ENCODE assay signal across 9 cellular contexts in genomic region chr20:56467969-56468316, GRCh38. TPM values are rescaled to one million over a fixed set of nuclear protein-coding genes. Genes with fewer than 3 reads are reported as not detected.
DNase-seq lines count a peak whose midpoint lies in the region; ATAC-seq and TF ChIP-seq lines count a peak whose summit lies in the region.
"Had no signal": no experiment of that assay in that cellular context is flagged by ENCODE, and none has a peak within 500 bp of the region (broad histone marks: within the 10 kb centered on the region; RNA-seq: fewer than 3 reads in every experiment).

No MANE protein-coding gene starts in this region.

- H3K4me3 Mint-ChIP-seq in activated CD4-positive, alpha-beta T cell treated with anti-CD3 and anti-CD28 coated beads, Interleukin-2, amount 10 ng/mL, durations not matched to agents 7 days and 5 days, result peak overlapping the region; percentile 94
- H3K4me3 Mint-ChIP-seq in activated T-helper 17 cell treated with anti-CD3 and anti-CD28 coated beads, Interleukin-2, amount 50 U/mL, for 72 hours, result peak overlapping the region; percentile 96

- H3K9me3 Mint-ChIP-seq in activated CD4-positive, alpha-beta T cell treated with anti-CD3 and anti-CD28 coated beads, Interleukin-2, amount 10 ng/mL, durations not matched to agents 7 days and 5 days, result no peaks in the 10 kb centered on the region
- H3K9me3 Mint-ChIP-seq in activated T-helper 17 cell treated with anti-CD3 and anti-CD28 coated beads, Interleukin-2, amount 50 U/mL, for 72 hours, result no peaks in the 10 kb centered on the region

- POLR2A ChIA-PET in activated CD4-positive, alpha-beta T cell treated with anti-CD3 and anti-CD28 coated beads, Interleukin-2, amount 10 ng/mL, durations not matched to agents 7 days and 5 days (lab: Charles Lee), result interaction anchor here (0.6 kb wide), 2 partner anchors 76 to 1768 kb away, joined by 3 read pairs; partner anchors contain the start of genes AURKA and CSTF1

- CTCF ChIA-PET in activated CD4-positive, alpha-beta T cell treated with anti-CD3 and anti-CD28 coated beads, Interleukin-2, amount 10 ng/mL, durations not matched to agents 7 days and 5 days (lab: Charles Lee), result no interaction called here

- H3K36me3 ChIP-seq in kidney epithelial cell (ENCODE audit: control insufficient read depth, insufficient read depth, low read length), result no peaks in the 10 kb centered on the region
- no peaks in the 10 kb centered on the region for H3K36me3 ChIP-seq in thymus (ENCODE audit: control insufficient read depth, insufficient read depth)

- H3K27me3 ChIP-seq in kidney epithelial cell (ENCODE audit: control insufficient read depth, insufficient read depth, low read length) (no peaks in the 10 kb centered on the region), thymus (ENCODE audit: control insufficient read depth, insufficient read depth) (no peaks in the 10 kb centered on the region)

- DNase-seq in activated CD4-positive, alpha-beta T cell treated with anti-CD3 and anti-CD28 coated beads, Interleukin-2, amount 10 ng/mL, durations not matched to agents 7 days and 5 days, result no peak
- DNase-seq in activated CD4-positive, alpha-beta T cell treated with anti-CD3 and anti-CD28 coated beads for 4 hours, result no peak
- DNase-seq in kidney epithelial cell (ENCODE audit: low read depth) (no peak), C1 segment of cervical spinal cord (lab: John Stamatoyannopoulos, UW) (no peak), UCSD-AML1 (lab: John Stamatoyannopoulos, UW; ENCODE audit: unreplicated experiment) (no peak), SHP77 treated with DMSO at 0.1 percent for 48 hours (lab: John Stamatoyannopoulos, UW) (no peak)

- peaks cover 52% of the 10 kb centered on the region for H3K4me1 Mint-ChIP-seq in activated CD4-positive, alpha-beta T cell treated with anti-CD3 and anti-CD28 coated beads, Interleukin-2, amount 10 ng/mL, durations not matched to agents 7 days and 5 days
- H3K4me1 Mint-ChIP-seq in activated T-helper 17 cell treated with anti-CD3 and anti-CD28 coated beads, Interleukin-2, amount 50 U/mL, for 72 hours, result peaks cover 15% of the 10 kb centered on the region

- H3K4me3 ChIP-seq in kidney epithelial cell (ENCODE audit: low read depth, low read length), result peak overlapping the region; percentile 97
- peak overlapping the region; percentile 72 for H3K4me3 ChIP-seq in thymus (ENCODE audit: low read length)

- WGBS in thymus, result 13% methylated on average over 7 of the region's 7 CpGs

- H3K27ac Mint-ChIP-seq in activated CD4-positive, alpha-beta T cell treated with anti-CD3 and anti-CD28 coated beads, Interleukin-2, amount 10 ng/mL, durations not matched to agents 7 days and 5 days, result peak overlapping the region; percentile 97
- H3K27ac Mint-ChIP-seq in activated T-helper 17 cell treated with anti-CD3 and anti-CD28 coated beads, Interleukin-2, amount 50 U/mL, for 72 hours, result peak overlapping the region; percentile 99

- H3K27me3 Mint-ChIP-seq in activated CD4-positive, alpha-beta T cell treated with anti-CD3 and anti-CD28 coated beads, Interleukin-2, amount 10 ng/mL, durations not matched to agents 7 days and 5 days, result no peaks in the 10 kb centered on the region
- H3K27me3 Mint-ChIP-seq in activated T-helper 17 cell treated with anti-CD3 and anti-CD28 coated beads, Interleukin-2, amount 50 U/mL, for 72 hours, result no peaks in the 10 kb centered on the region

- peaks cover 11% of the 10 kb centered on the region for H3K4me1 ChIP-seq in thymus (ENCODE audit: control insufficient read depth, insufficient read depth, low read length)

- no peak for ATAC-seq in activated T-helper 17 cell treated with anti-CD3 and anti-CD28 coated beads, Interleukin-2, amount 50 U/mL, for 72 hours (replicated peaks)

- H3K36me3 Mint-ChIP-seq in activated CD4-positive, alpha-beta T cell treated with anti-CD3 and anti-CD28 coated beads, Interleukin-2, amount 10 ng/mL, durations not matched to agents 7 days and 5 days (ENCODE audit: low read depth), result peaks cover 11% of the 10 kb centered on the region
- peaks cover 42% of the 10 kb centered on the region for H3K36me3 Mint-ChIP-seq in activated T-helper 17 cell treated with anti-CD3 and anti-CD28 coated beads, Interleukin-2, amount 50 U/mL, for 72 hours (ENCODE audit: low read depth)

- peak overlapping the region; percentile 69 for H3K27ac ChIP-seq in thymus (ENCODE audit: low read depth)

- no peak for TF ChIP-seq CTCF in kidney epithelial cell (IDR thresholded peaks at IDR 0.05; ENCODE audit: insufficient read depth, low read length, poor library complexity, severe bottlenecking)

- no peaks in the 10 kb centered on the region for H3K9me3 ChIP-seq in thymus (ENCODE audit: control insufficient read depth)

RNA-seq across cellular contexts. Expression of gene RTF2, which starts 0.5 kb away (rescaled TPM):
- total RNA-seq in activated CD4-positive, alpha-beta T cell treated with anti-CD3 and anti-CD28 coated beads, Interleukin-2, amount 10 ng/mL, durations not matched to agents 7 days and 5 days, result 100 to 1,000 TPM; 106 to 107 TPM
- total RNA-seq in activated T-helper 17 cell treated with anti-CD3 and anti-CD28 coated beads, Interleukin-2, amount 50 U/mL, for 72 hours, result 10 to 100 TPM; 62.4 to 80.0 TPM
- total RNA-seq in kidney epithelial cell, result 61.9 and 68.5 TPM in 2 replicates
- 91.6 TPM for polyA plus RNA-seq in thymus

RNA-seq across cellular contexts. Expression of gene CASS4, which starts 55.9 kb away (rescaled TPM):
- total RNA-seq in activated CD4-positive, alpha-beta T cell treated with anti-CD3 and anti-CD28 coated beads, Interleukin-2, amount 10 ng/mL, durations not matched to agents 7 days and 5 days, result 1 to 10 TPM; 8.6 to 9.0 TPM
- total RNA-seq in activated T-helper 17 cell treated with anti-CD3 and anti-CD28 coated beads, Interleukin-2, amount 50 U/mL, for 72 hours, result 1 to 10 TPM; 5.1 to 9.4 TPM
- total RNA-seq in kidney epithelial cell, result 0.07 TPM in 1 of 2 replicates, not detected in the other
- polyA plus RNA-seq in thymus, result 3.7 TPM

RNA-seq across cellular contexts. Expression of gene FAM209A, which starts 56.6 kb away (rescaled TPM):
- total RNA-seq in activated CD4-positive, alpha-beta T cell treated with anti-CD3 and anti-CD28 coated beads, Interleukin-2, amount 10 ng/mL, durations not matched to agents 7 days and 5 days, result 1 to 10 TPM; 2.7 to 3.2 TPM
- 1 to 10 TPM; 1.4 to 1.6 TPM for total RNA-seq in activated T-helper 17 cell treated with anti-CD3 and anti-CD28 coated beads, Interleukin-2, amount 50 U/mL, for 72 hours
- total RNA-seq in kidney epithelial cell, result not detected in 2 replicates
- polyA plus RNA-seq in thymus, result 0.62 TPM
- total RNA-seq: Daoy had no signal
